Comparison of ENCODE assay signal across 13 cellular contexts in the genomic region with DNA sequence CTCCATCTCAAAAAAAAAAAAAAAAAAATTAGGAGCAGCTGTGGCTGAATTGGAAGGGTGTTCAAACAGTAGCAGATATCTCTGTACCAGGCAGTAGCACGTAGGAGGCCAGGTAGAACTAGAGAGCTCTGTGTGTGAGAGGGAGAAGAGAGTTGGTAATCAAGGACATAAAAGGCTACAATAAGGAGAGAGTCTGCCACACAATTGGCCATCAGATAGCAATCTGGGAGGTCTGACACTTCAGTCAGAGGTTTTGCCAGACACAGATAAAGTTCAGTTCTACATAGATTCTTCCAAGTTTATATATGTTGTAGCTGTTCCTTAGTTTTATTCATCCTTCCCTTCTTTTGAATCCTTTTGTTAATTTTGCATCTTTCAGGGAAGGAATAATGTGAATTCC.
A peak's percentile ranks its signal among the peaks of the same experiment; 100 is the strongest.
DNase-seq lines count a peak whose midpoint lies in the region; ATAC-seq and TF ChIP-seq lines count a peak whose summit lies in the region.
"Had no signal": no experiment of that assay in that cellular context is flagged by ENCODE, and none has a peak within 500 bp of the region (broad histone marks: within the 10 kb centered on the region; RNA-seq: fewer than 3 reads in every experiment).

No MANE protein-coding gene starts in this region.

- H3K4me3 Mint-ChIP-seq in endodermal cell: no peak overlapping the region
- no peak overlapping the region for H3K4me3 Mint-ChIP-seq in activated T-helper 17 cell treated with anti-CD3 and anti-CD28 coated beads, Interleukin-2, amount 50 U/mL, for 72 hours
- H3K4me3 Mint-ChIP-seq in natural killer cell: no peak overlapping the region
- H3K4me3 Mint-ChIP-seq: CD4-positive, alpha-beta memory T cell had no signal

- H3K27ac ChIP-seq in BLaER1 (peak overlapping the region; percentile 88), SK-N-MC (no peak overlapping the region), endodermal cell (ENCODE audit: low read depth, low read length) (no peak overlapping the region)
- H3K27ac ChIP-seq: C4-2B had no signal

- no peak overlapping the region for H3K4me2 ChIP-seq in BLaER1

- H3K36me3 ChIP-seq in BLaER1 (no peaks in the 10 kb centered on the region; the same call in 1 of the 2 replicates), SK-N-MC (ENCODE audit: insufficient read depth, low read length) (no peaks in the 10 kb centered on the region), endodermal cell (ENCODE audit: control insufficient read depth, insufficient read depth, low read length) (no peaks in the 10 kb centered on the region)

- peak; percentile 11 for DNase-seq in Daoy (ENCODE audit: low read depth)
- DNase-seq in SK-N-MC (ENCODE audit: low read depth, low spot score): no peak
- DNase-seq in endodermal cell: no peak
- DNase-seq in stimulated activated CD4-positive, alpha-beta T cell treated with anti-CD3 and anti-CD28 coated beads, Interleukin-2, amount 100 ng/mL, for 48 hours: no peak
- no peak for DNase-seq in natural killer cell
- no peak for DNase-seq in DMS79 (lab: John Stamatoyannopoulos, UW)
- DNase-seq: ACHN; CD4-positive, alpha-beta memory T cell; DMS153 had no signal

- 45 to 88% methylated on average over 1 of the region's 1 CpG for WGBS in endodermal cell (ENCODE audit: insufficient coverage in 1 of 2, insufficient read length in 1 of 2), 2 experiments

- H3K27ac Mint-ChIP-seq in endodermal cell (peak overlapping the region; percentile 86), natural killer cell (no peak overlapping the region)
- no peak overlapping the region for H3K27ac Mint-ChIP-seq in activated T-helper 17 cell treated with anti-CD3 and anti-CD28 coated beads, Interleukin-2, amount 50 U/mL, for 72 hours

- H3K27me3 ChIP-seq in BLaER1: no peaks in the 10 kb centered on the region
- no peaks in the 10 kb centered on the region for H3K27me3 ChIP-seq in endodermal cell (ENCODE audit: control insufficient read depth, insufficient read depth, low read length, poor library complexity, severe bottlenecking)

- no peak overlapping the region for H3K4me3 ChIP-seq in BLaER1
- 0 out of 2 replicates have a peak overlapping the region, but pooled peaks have one; percentile 33 for H3K4me3 ChIP-seq in SK-N-MC
- peak overlapping the region; percentile 67 for H3K4me3 ChIP-seq in endodermal cell (ENCODE audit: low read length)

- H3K9me3 ChIP-seq in BLaER1: peaks cover 61% of the 10 kb centered on the region
- H3K9me3 ChIP-seq in SK-N-MC (ENCODE audit: low read depth, low read length): no peaks in the 10 kb centered on the region
- peaks cover 23% of the 10 kb centered on the region for H3K9me3 ChIP-seq in endodermal cell (ENCODE audit: control insufficient read depth, low read length)

- no peaks in the 10 kb centered on the region for H4K20me1 ChIP-seq in BLaER1

- H3K27me3 Mint-ChIP-seq in endodermal cell (ENCODE audit: insufficient read depth): no peaks in the 10 kb centered on the region
- no peaks in the 10 kb centered on the region for H3K27me3 Mint-ChIP-seq in activated T-helper 17 cell treated with anti-CD3 and anti-CD28 coated beads, Interleukin-2, amount 50 U/mL, for 72 hours
- no peaks in the 10 kb centered on the region for H3K27me3 Mint-ChIP-seq in natural killer cell (ENCODE audit: low read depth in 2 of 2)
- H3K27me3 Mint-ChIP-seq: CD4-positive, alpha-beta memory T cell had no signal

- H3K4me1 ChIP-seq in BLaER1: peaks cover 65% of the 10 kb centered on the region
- H3K4me1 ChIP-seq in endodermal cell (ENCODE audit: control insufficient read depth, insufficient read depth, low read length): no peaks in the 10 kb centered on the region

- H3K9ac ChIP-seq in BLaER1 (no peak overlapping the region), SK-N-MC (ENCODE audit: insufficient read length) (no peak overlapping the region), endodermal cell (ENCODE audit: extremely low read depth, low read length, poor library complexity, severe bottlenecking) (no peak overlapping the region)

- no peak for ATAC-seq in activated T-helper 17 cell treated with anti-CD3 and anti-CD28 coated beads, Interleukin-2, amount 50 U/mL, for 72 hours (replicated peaks)
- ATAC-seq in natural killer cell: no peak
- ATAC-seq: HCT116 had no signal

- intact Hi-C loops in natural killer cell (cut with micrococcal nuclease): no loop called here

- no peak for TF ChIP-seq CTCF in endodermal cell (conservative IDR thresholded peaks at IDR 0.05)
- no peak for TF ChIP-seq CTCF in natural killer cell (IDR thresholded peaks at IDR 0.05)

- H3K36me3 Mint-ChIP-seq in endodermal cell (ENCODE audit: low read depth): no peaks in the 10 kb centered on the region
- H3K36me3 Mint-ChIP-seq in activated T-helper 17 cell treated with anti-CD3 and anti-CD28 coated beads, Interleukin-2, amount 50 U/mL, for 72 hours (ENCODE audit: low read depth): no peaks in the 10 kb centered on the region
- no peaks in the 10 kb centered on the region for H3K36me3 Mint-ChIP-seq in natural killer cell
- H3K36me3 Mint-ChIP-seq: CD4-positive, alpha-beta memory T cell had no signal

- H3K4me1 Mint-ChIP-seq in endodermal cell (peaks cover 23% of the 10 kb centered on the region), natural killer cell (no peaks in the 10 kb centered on the region)
- no peaks in the 10 kb centered on the region for H3K4me1 Mint-ChIP-seq in activated T-helper 17 cell treated with anti-CD3 and anti-CD28 coated beads, Interleukin-2, amount 50 U/mL, for 72 hours
- H3K4me1 Mint-ChIP-seq: CD4-positive, alpha-beta memory T cell had no signal

- H3K9me3 Mint-ChIP-seq in endodermal cell (peaks cover 11% of the 10 kb centered on the region), natural killer cell (peaks cover 8 to 14% of the 10 kb centered on the region in 2 donors)
- H3K9me3 Mint-ChIP-seq in activated T-helper 17 cell treated with anti-CD3 and anti-CD28 coated beads, Interleukin-2, amount 50 U/mL, for 72 hours: peaks cover 8% of the 10 kb centered on the region
